ENCODE assay signal across 9 cellular contexts in the genomic region with DNA sequence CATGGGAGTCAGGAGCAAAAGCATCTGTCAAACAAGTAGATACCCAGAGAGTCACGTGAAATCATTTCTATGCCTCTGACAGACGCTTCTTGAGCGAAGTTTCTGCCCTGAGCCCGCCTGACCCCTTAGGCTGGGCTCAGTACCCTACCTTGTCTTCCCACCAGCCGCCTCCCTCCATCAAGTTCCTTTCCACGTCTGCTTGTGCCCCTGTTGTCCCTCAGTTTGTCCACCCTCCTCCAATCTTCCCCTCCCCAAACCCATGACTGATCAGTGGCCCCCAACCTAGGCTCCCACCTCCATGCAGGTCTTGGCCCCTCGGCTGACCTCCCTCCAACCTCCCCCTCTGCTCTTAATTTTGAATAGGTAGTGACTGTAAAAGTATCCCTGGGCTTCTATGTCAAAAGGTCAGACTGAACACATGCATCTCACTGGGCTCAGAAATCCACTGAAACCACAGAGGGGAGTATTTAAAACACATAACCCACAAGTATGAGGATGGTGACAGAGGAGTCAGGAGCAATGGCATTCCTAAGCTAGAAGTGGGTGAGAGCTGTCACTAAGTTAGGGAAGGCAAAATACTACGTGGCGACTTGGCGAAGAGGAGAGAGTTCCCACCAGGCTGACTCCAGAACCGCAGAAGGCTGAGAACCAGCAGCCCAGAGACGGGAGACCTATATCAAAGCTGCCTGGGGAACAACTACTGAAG. TPM values are rescaled to one million over a fixed set of nuclear protein-coding genes. Genes with fewer than 3 reads are reported as not detected.
A peak's percentile ranks its signal among the peaks of the same experiment; 100 is the strongest.
DNase-seq lines count a peak whose midpoint lies in the region; ATAC-seq and TF ChIP-seq lines count a peak whose summit lies in the region.
"Had no signal": no experiment of that assay in that cellular context is flagged by ENCODE, and none has a peak within 500 bp of the region (broad histone marks: within the 10 kb centered on the region; RNA-seq: fewer than 3 reads in every experiment).

No MANE protein-coding gene starts in this region.

- peaks cover 21% of the 10 kb centered on the region for H3K4me1 ChIP-seq in stomach smooth muscle (ENCODE audit: control insufficient read depth, insufficient read depth, low read length)

- peaks cover 15% of the 10 kb centered on the region for H3K36me3 Mint-ChIP-seq in activated CD8-positive, alpha-beta memory T cell treated with anti-CD3 and anti-CD28 coated beads, Interleukin-2, amount 10 ng/mL, durations not matched to agents 7 days and 5 days

- H3K9ac ChIP-seq in stomach smooth muscle (ENCODE audit: low read length in 2 of 2): no peak overlapping the region

- TF ChIP-seq CTCF in fibroblast of pulmonary artery (IDR thresholded peaks at IDR 0.05; ENCODE audit: low read length, missing control alignments): no peak
- TF ChIP-seq CTCF in WERI-Rb-1 (IDR thresholded peaks at IDR 0.05; ENCODE audit: low read depth, low read length): no peak

- peak overlapping the region; percentile 82 for H3K4me3 Mint-ChIP-seq in activated CD8-positive, alpha-beta memory T cell treated with anti-CD3 and anti-CD28 coated beads, Interleukin-2, amount 10 ng/mL, durations not matched to agents 7 days and 5 days

- no peaks in the 10 kb centered on the region for H3K9me3 Mint-ChIP-seq in activated CD8-positive, alpha-beta memory T cell treated with anti-CD3 and anti-CD28 coated beads, Interleukin-2, amount 10 ng/mL, durations not matched to agents 7 days and 5 days (ENCODE audit: low read depth)

- no peaks in the 10 kb centered on the region for H3K9me3 ChIP-seq in stomach smooth muscle (ENCODE audit: control insufficient read depth in 2 of 2, low read length in 2 of 2)
- H3K9me3 ChIP-seq in WERI-Rb-1 (ENCODE audit: severe bottlenecking): no peaks in the 10 kb centered on the region
- H3K9me3 ChIP-seq: tibial artery had no signal

- CTCF ChIA-PET in activated CD8-positive, alpha-beta memory T cell treated with anti-CD3 and anti-CD28 coated beads, Interleukin-2, amount 10 ng/mL, durations not matched to agents 7 days and 5 days (lab: Charles Lee): interaction anchor here (1.8 kb wide), 1 partner anchor 15 kb away, joined by 5 read pairs; no protein-coding TSS in a partner anchor

- H3K27ac ChIP-seq in stomach smooth muscle (ENCODE audit: low read length) (peak overlapping the region; percentile 18), WERI-Rb-1 (no peak overlapping the region)

- TF ChIP-seq POLR2A in Raji (IDR thresholded peaks at IDR 0.05; ENCODE audit: insufficient read depth, low read depth, low read length): peak; percentile 2; the same call in 1 of the 2 replicates

- DNase-seq in activated CD8-positive, alpha-beta memory T cell treated with anti-CD3 and anti-CD28 coated beads, Interleukin-2, amount 10 ng/mL, durations not matched to agents 7 days and 5 days: no peak
- DNase-seq in activated CD8-positive, alpha-beta memory T cell treated with anti-CD3 and anti-CD28 coated beads, Interleukin-2, amount 50 U/mL, for 48 hours: no peak
- DNase-seq in fibroblast of pulmonary artery (ENCODE audit: low read depth) (peak; percentile 31), WERI-Rb-1 (no peak), 8988T (no peak)
- DNase-seq: tibial artery had no signal

- no peaks in the 10 kb centered on the region for H3K27me3 Mint-ChIP-seq in activated CD8-positive, alpha-beta memory T cell treated with anti-CD3 and anti-CD28 coated beads, Interleukin-2, amount 10 ng/mL, durations not matched to agents 7 days and 5 days

- no peaks in the 10 kb centered on the region for H3K27me3 ChIP-seq in stomach smooth muscle (ENCODE audit: control insufficient read depth in 1 of 2, insufficient read depth in 2 of 2, low read length in 2 of 2)
- H3K27me3 ChIP-seq in WERI-Rb-1 (ENCODE audit: insufficient read depth, low read depth, severe bottlenecking): no peaks in the 10 kb centered on the region
- H3K27me3 ChIP-seq: tibial artery had no signal

- H3K27ac Mint-ChIP-seq in activated CD8-positive, alpha-beta memory T cell treated with anti-CD3 and anti-CD28 coated beads, Interleukin-2, amount 10 ng/mL, durations not matched to agents 7 days and 5 days: peak overlapping the region; percentile 24

- H3K4me1 Mint-ChIP-seq in activated CD8-positive, alpha-beta memory T cell treated with anti-CD3 and anti-CD28 coated beads, Interleukin-2, amount 10 ng/mL, durations not matched to agents 7 days and 5 days: peaks cover 31% of the 10 kb centered on the region

- ATAC-seq in activated CD8-positive, alpha-beta memory T cell treated with anti-CD3 and anti-CD28 coated beads, Interleukin-2, amount 10 ng/mL, durations not matched to agents 7 days and 5 days: no peak
- no peak for ATAC-seq in HG02571 (IDR thresholded peaks at IDR 0.05; ENCODE audit: unreplicated experiment)

- H3K4me3 ChIP-seq in fibroblast of pulmonary artery (replicated peaks; ENCODE audit: low read depth, low read length) (no peak overlapping the region), stomach smooth muscle (ENCODE audit: low read length in 2 of 2) (no peak overlapping the region), WERI-Rb-1 (ENCODE audit: low read depth, low read length) (no peak overlapping the region)

- H3K36me3 ChIP-seq in stomach smooth muscle (ENCODE audit: control insufficient read depth in 2 of 2, insufficient read depth in 2 of 2, low read length in 2 of 2): peaks cover 7 to 28% of the 10 kb centered on the region in 2 donors
- H3K36me3 ChIP-seq in WERI-Rb-1: peaks cover 34% of the 10 kb centered on the region

RNA-seq across cellular contexts. Expression of a gene that starts 1.7 kb away (rescaled TPM):
- 1 to 10 TPM; 5.9 to 7.4 TPM for total RNA-seq in activated CD8-positive, alpha-beta memory T cell treated with anti-CD3 and anti-CD28 coated beads, Interleukin-2, amount 10 ng/mL, durations not matched to agents 7 days and 5 days

RNA-seq across cellular contexts. Expression of a gene that starts 7.6 kb away (rescaled TPM):
- total RNA-seq in activated CD8-positive, alpha-beta memory T cell treated with anti-CD3 and anti-CD28 coated beads, Interleukin-2, amount 10 ng/mL, durations not matched to agents 7 days and 5 days: 10 to 100 TPM; 12.8 to 13.9 TPM

RNA-seq across cellular contexts. Expression of a gene that starts 23.0 kb away (rescaled TPM):
- total RNA-seq in activated CD8-positive, alpha-beta memory T cell treated with anti-CD3 and anti-CD28 coated beads, Interleukin-2, amount 10 ng/mL, durations not matched to agents 7 days and 5 days: 10 to 100 TPM; 13.1 to 14.4 TPM

RNA-seq across cellular contexts. Expression of a gene that starts 34.5 kb away (rescaled TPM):
- total RNA-seq in activated CD8-positive, alpha-beta memory T cell treated with anti-CD3 and anti-CD28 coated beads, Interleukin-2, amount 10 ng/mL, durations not matched to agents 7 days and 5 days: 1 to 10 TPM; 5.4 to 5.8 TPM

RNA-seq across cellular contexts. Expression of a gene that starts 37.3 kb away (rescaled TPM):
- 10 to 100 TPM; 22.9 to 23.6 TPM for total RNA-seq in activated CD8-positive, alpha-beta memory T cell treated with anti-CD3 and anti-CD28 coated beads, Interleukin-2, amount 10 ng/mL, durations not matched to agents 7 days and 5 days
